23 cellular contexts compared by ENCODE assay signal in genomic region chr4:94811653-94812052, GRCh38.
"Had no signal": no experiment of that assay in that cellular context is flagged by ENCODE, and none has a peak within 500 bp of the region (broad histone marks: within the 10 kb centered on the region; RNA-seq: fewer than 3 reads in every experiment).

No MANE protein-coding gene starts in this region.

- H3K9me3 ChIP-seq: ovary, psoas muscle, sigmoid colon, stomach, tibial artery, transverse colon, upper lobe of right lung, uterus had no signal

- DNase-seq: natural killer cell; occipital lobe; ovary; posterior cingulate gyrus; psoas muscle; right cardiac atrium; right lobe of liver; sigmoid colon; small intestine; stimulated activated CD4-positive, alpha-beta T cell treated with anti-CD3 and anti-CD28 coated beads, Interleukin-15, amount 100 ng/mL, for 24 hours; stimulated activated CD4-positive, alpha-beta T cell treated with anti-CD3 and anti-CD28 coated beads, Interleukin-2, amount 100 ng/mL, for 24 hours; stimulated activated CD4-positive, alpha-beta T cell treated with anti-CD3 and anti-CD28 coated beads, Interleukin-2, amount 100 ng/mL, for 48 hours; stimulated activated CD4-positive, alpha-beta T cell treated with anti-CD3 and anti-CD28 coated beads, Interleukin-4, amount 100 ng/mL, for 24 hours; stimulated activated naive B cell treated with anti-CD40 and anti-IgM and Interleukin-4, amounts not matched to agents 10 μg/mL and 1 μg/mL and 100 μg/mL, for 72 hours; stimulated activated naive CD4-positive, alpha-beta T cell treated with Interleukin-2 at 50 U/mL for 16 hours; stomach; tibial artery; transverse colon; upper lobe of right lung; uterus had no signal

- H3K4me1 ChIP-seq: parathyroid adenoma, psoas muscle, right lobe of liver, sigmoid colon, upper lobe of right lung, uterus had no signal

- H3K9ac ChIP-seq: neural progenitor cell, parathyroid adenoma had no signal

- H3K27ac ChIP-seq: neural progenitor cell, ovary, parathyroid adenoma, psoas muscle, right lobe of liver, sigmoid colon, stomach, tibial artery, transverse colon, upper lobe of right lung, uterus had no signal

- H3K4me3 ChIP-seq: neural progenitor cell, ovary, psoas muscle, right lobe of liver, sigmoid colon, stomach, tibial artery, transverse colon, upper lobe of right lung, uterus had no signal

- H3K36me3 ChIP-seq: neural progenitor cell, ovary, right lobe of liver, sigmoid colon, stomach, tibial artery, transverse colon, upper lobe of right lung, uterus had no signal

- ATAC-seq: natural killer cell; psoas muscle; right cardiac atrium; right lobe of liver; stimulated activated effector memory CD8-positive, alpha-beta T cell treated with anti-CD3 and anti-CD28 coated beads, Interleukin-12 subunit alpha, Interleukin-12 subunit beta, amount 100 ng/mL, for 72 hours; stimulated activated naive B cell treated with anti-CD40 and anti-IgM and Interleukin-4, amounts not matched to agents 10 μg/mL and 1 μg/mL and 100 μg/mL, for 72 hours; upper lobe of right lung had no signal
